8 cellular contexts compared by ENCODE assay signal in the genomic region with DNA sequence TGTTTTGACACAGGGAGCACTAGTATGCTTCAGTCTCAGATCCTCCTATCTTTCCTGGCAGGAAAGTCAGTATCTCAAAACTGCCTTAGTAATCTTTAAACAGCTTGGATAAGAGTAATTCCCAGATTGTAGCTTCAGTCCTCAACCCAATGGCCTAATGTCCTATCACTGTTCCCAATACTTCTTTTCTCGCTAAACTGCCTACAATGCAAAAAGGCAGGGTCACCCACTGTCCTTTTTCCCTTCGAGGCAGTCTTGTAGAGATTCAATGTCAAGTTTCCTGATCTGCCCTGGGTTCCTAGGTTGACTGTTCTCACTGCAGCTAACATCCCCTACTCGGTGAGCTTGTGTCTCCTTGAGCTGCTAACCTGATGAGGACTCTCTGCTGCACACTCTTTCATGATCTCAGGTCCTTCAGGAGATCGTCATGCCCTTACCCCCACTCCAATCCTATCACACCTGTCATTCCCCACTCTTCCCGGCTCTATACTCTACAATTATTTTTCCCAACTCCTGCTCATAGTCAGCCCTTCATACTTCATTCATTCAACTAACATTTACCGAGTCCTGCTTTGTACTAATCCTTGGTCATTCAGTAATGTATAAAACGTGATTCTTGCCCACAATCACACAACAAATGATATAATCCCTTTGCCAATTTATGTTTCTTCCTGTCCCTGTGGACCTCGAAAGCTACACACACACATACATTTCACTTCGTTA. TPM values are rescaled to one million over a fixed set of nuclear protein-coding genes. Genes with fewer than 3 reads are reported as not detected.
DNase-seq lines count a peak whose midpoint lies in the region; ATAC-seq, FAIRE-seq and TF ChIP-seq lines count a peak whose summit lies in the region.
"Had no signal": no experiment of that assay in that cellular context is flagged by ENCODE, and none has a peak within 500 bp of the region (broad histone marks: within the 10 kb centered on the region; RNA-seq: fewer than 3 reads in every experiment).

No MANE protein-coding gene starts in this region.

- BruUV-seq in PC-9 (replicated peaks; lab: Mats Ljungman, UMichigan): no TSS peak

- H3K27ac ChIP-seq in GM23338 (ENCODE audit: low read depth): peak overlapping the region; percentile 86
- H3K27ac ChIP-seq in PC-9: peak overlapping the region; percentile 45; the same call in 1 of the 2 replicates
- peak overlapping the region; percentile 46 for H3K27ac ChIP-seq in foreskin keratinocyte
- peak overlapping the region in 1 of 2 donors; percentile 96 for H3K27ac ChIP-seq in small intestine (ENCODE audit: low read depth in 1 of 2, low read length in 1 of 2)

- no peaks in the 10 kb centered on the region for H3K9me3 Mint-ChIP-seq in GM23338
- H3K9me3 Mint-ChIP-seq: memory B cell had no signal

- intact Hi-C loops in PC-9 (cut with micrococcal nuclease; ENCODE audit: unreplicated experiment): loop anchor here (2.0 to 5.0 kb wide), 2 partner anchors 103 to 205 kb away; no protein-coding TSS in a partner anchor
- intact Hi-C loops in sciatic nerve (cut with DNase I): no loop called here

- H3K27ac Mint-ChIP-seq in GM23338: no peak overlapping the region
- H3K27ac Mint-ChIP-seq: memory B cell had no signal

- H3K27me3 Mint-ChIP-seq in GM23338 (ENCODE audit: insufficient read depth, low read depth, poor library complexity): no peaks in the 10 kb centered on the region
- H3K27me3 Mint-ChIP-seq: memory B cell had no signal

- H3K9me2 ChIP-seq in GM23338 (ENCODE audit: insufficient read depth): no peaks in the 10 kb centered on the region
- no peaks in the 10 kb centered on the region for H3K9me2 ChIP-seq in PC-9 (ENCODE audit: insufficient read depth)

- 0 out of 2 replicates have a peak, but pooled peaks cover 5% of the 10 kb centered on the region for H3F3A ChIP-seq in GM23338 (replicated peaks; ENCODE audit: low read depth)
- peaks cover 12% of the 10 kb centered on the region; the same call in 1 of the 2 replicates for H3F3A ChIP-seq in PC-9 (ENCODE audit: insufficient read depth, low read depth)

- H3K4me2 ChIP-seq in GM23338 (peak overlapping the region; percentile 92), PC-9 (peak overlapping the region; percentile 96)

- H4K20me1 ChIP-seq in GM23338 (replicated peaks; ENCODE audit: insufficient read depth) (no peaks in the 10 kb centered on the region), PC-9 (ENCODE audit: insufficient read depth) (no peaks in the 10 kb centered on the region)

- H3K4me1 ChIP-seq in GM23338 (ENCODE audit: insufficient read depth) (peaks cover 23% of the 10 kb centered on the region), PC-9 (replicated peaks; ENCODE audit: insufficient read depth) (peaks cover 40% of the 10 kb centered on the region), foreskin keratinocyte (peaks cover 5% of the 10 kb centered on the region), small intestine (ENCODE audit: control insufficient read depth in 2 of 2, insufficient read depth in 1 of 2, low read depth in 1 of 2, low read length in 1 of 2) (peaks cover 7 to 20% of the 10 kb centered on the region in 2 donors)

- peaks cover 3% of the 10 kb centered on the region; the same call in 2 of the 3 replicates for H3K4me1 Mint-ChIP-seq in GM23338

- no peak for ATAC-seq in GM23338
- no peak for ATAC-seq in foreskin keratinocyte
- no peak for ATAC-seq in GM21360 (IDR thresholded peaks at IDR 0.05; ENCODE audit: unreplicated experiment)
- ATAC-seq in sciatic nerve: no peak

- H3K9me3 ChIP-seq in PC-9 (ENCODE audit: insufficient read depth, low read depth): no peaks in the 10 kb centered on the region
- H3K9me3 ChIP-seq in small intestine (ENCODE audit: control insufficient read depth, low read depth): no peaks in the 10 kb centered on the region

- peaks cover 52% of the 10 kb centered on the region for H3K79me2 ChIP-seq in GM23338 (replicated peaks; ENCODE audit: insufficient read depth)
- peaks cover 67% of the 10 kb centered on the region for H3K79me2 ChIP-seq in PC-9 (ENCODE audit: low read depth)

- TF ChIP-seq CTCF in GM23338 (conservative IDR thresholded peaks at IDR 0.05; ENCODE audit: low read depth in 2 of 2) (no peak), PC-9 (conservative IDR thresholded peaks at IDR 0.05) (no peak), foreskin keratinocyte (conservative IDR thresholded peaks at IDR 0.05) (no peak)

- H2AFZ ChIP-seq in GM23338: peak overlapping the region; percentile 80
- peak overlapping the region; percentile 90 for H2AFZ ChIP-seq in PC-9

- POLR2A ChIA-PET in PC-9 (lab: Charles Lee; ENCODE audit: unreplicated experiment): interaction anchor here (0.5 to 1.7 kb wide), 11 partner anchors 8 to 680 kb away, joined by 3 to 27 read pairs (median 8); no protein-coding TSS in a partner anchor

- FAIRE-seq in small intestine (lab: Jason Lieb, UNC): no peak

- CTCF ChIA-PET in PC-9 (lab: Charles Lee): interaction anchor here (0.7 kb wide), 1 partner anchor 15 kb away, joined by 7 read pairs; no protein-coding TSS in a partner anchor

- H3K27me3 ChIP-seq in GM23338 (ENCODE audit: insufficient read depth) (no peaks in the 10 kb centered on the region), PC-9 (ENCODE audit: insufficient read depth, low read depth) (no peaks in the 10 kb centered on the region), foreskin keratinocyte (no peaks in the 10 kb centered on the region), small intestine (ENCODE audit: control insufficient read depth in 2 of 2, insufficient read depth in 2 of 2, low read length in 2 of 2) (no peaks in the 10 kb centered on the region)

- H3K36me3 ChIP-seq in GM23338 (ENCODE audit: insufficient read depth) (peaks cover 18% of the 10 kb centered on the region), PC-9 (ENCODE audit: low read depth) (peaks cover 44% of the 10 kb centered on the region), small intestine (ENCODE audit: control insufficient read depth in 2 of 2, insufficient read depth in 2 of 2, low read length in 2 of 2) (peaks cover 0 to 3% of the 10 kb centered on the region in 2 donors)

- DNase-seq in GM23338 (ENCODE audit: low spot score) (no peak), PC-9 (no peak), foreskin keratinocyte (no peak), small intestine (peak; percentile 5), sciatic nerve (ENCODE audit: low spot score) (no peak)
- no peak for DNase-seq in stimulated activated CD4-positive, alpha-beta T cell treated with anti-CD3 and anti-CD28 coated beads, Interleukin-12 subunit alpha, Interleukin-12 subunit beta, amount 100 ng/mL, for 4 hours

- peak overlapping the region; percentile 83 for H3K4me3 ChIP-seq in GM23338
- H3K4me3 ChIP-seq in PC-9: peak overlapping the region; percentile 84
- peak overlapping the region; percentile 67 to 78 for H3K4me3 ChIP-seq in small intestine (ENCODE audit: low read depth in 1 of 2, low read length in 2 of 2)

- peaks cover 15% of the 10 kb centered on the region; the same call in 2 of the 3 replicates for H3K36me3 Mint-ChIP-seq in GM23338 (ENCODE audit: low read depth)

- no peak overlapping the region for H3K4me3 Mint-ChIP-seq in GM23338
- H3K4me3 Mint-ChIP-seq: memory B cell had no signal

- WGBS in small intestine, 3 donors: 3 to 9% (median 6%) methylated on average over 9 of the region's 9 CpGs

TF ChIP-seq in GM23338, 12 proteins besides CTCF, POLR2A, EP300 and RAD21:
- TF ChIP-seq CREB1 (CRISPR knock-in tag; IDR thresholded peaks at IDR 0.05; ENCODE audit: low read depth) (no peak), STAT1 (IDR thresholded peaks at IDR 0.05; ENCODE audit: unreplicated experiment) (no peak), EZH2phosphoT487 (IDR thresholded peaks at IDR 0.05; ENCODE audit: unreplicated experiment) (no peak), ZNF114 (CRISPR knock-in tag; IDR thresholded peaks at IDR 0.05) (no peak), EZH2 (IDR thresholded peaks at IDR 0.05; ENCODE audit: low read depth, unreplicated experiment) (no peak), ETS1 (IDR thresholded peaks at IDR 0.05) (no peak), NANOG (IDR thresholded peaks at IDR 0.05; ENCODE audit: borderline replicate concordance) (no peak)

RNA-seq across cellular contexts. Expression of gene C2CD3, which starts 0.9 kb away (rescaled TPM):
- 25.6 and 29.5 TPM in 2 replicates for total RNA-seq in GM23338 (2014; rRNA removed; shearing (Covaris generic))
- polyA plus RNA-seq in GM23338 (2016; fragmentation: Nextera tagmentation; extraction: Ambion mirVana) (14.4 and 15.5 TPM in 2 replicates), foreskin keratinocyte (6.9 and 7.3 TPM in 2 replicates), small intestine (10 to 100 TPM in 1 of 3 donors, 1 to 10 TPM in 2; 3.8 to 10.8 (median 3.8) TPM)
- total RNA-seq in PC-9 (2021) (47.6 and 50.0 TPM in 2 replicates), foreskin keratinocyte (12.8 and 14.0 TPM in 2 replicates), sciatic nerve (26.2 TPM)

RNA-seq across cellular contexts. Expression of gene PPME1, which starts 1.2 kb away (rescaled TPM):
- 34.6 and 37.2 TPM in 2 replicates for total RNA-seq in GM23338 (2014; rRNA removed; shearing (Covaris generic))
- polyA plus RNA-seq in GM23338 (2016; fragmentation: Nextera tagmentation; extraction: Ambion mirVana): 29.6 and 32.1 TPM in 2 replicates
- 81.0 and 86.8 TPM in 2 replicates for total RNA-seq in PC-9 (2021)
- total RNA-seq in foreskin keratinocyte: 31.3 and 36.1 TPM in 2 replicates
- 32.1 and 35.5 TPM in 2 replicates for polyA plus RNA-seq in foreskin keratinocyte
- polyA plus RNA-seq in small intestine: 10 to 100 TPM; 14.3 to 23.1 (median 17.0) TPM
- total RNA-seq in sciatic nerve: 41.3 TPM
